Comparison of ENCODE assay signal across 24 cellular contexts in genomic region chr3:77191640-77192039, GRCh38.
"Had no signal": no experiment of that assay in that cellular context is flagged by ENCODE, and none has a peak within 500 bp of the region (broad histone marks: within the 10 kb centered on the region; RNA-seq: fewer than 3 reads in every experiment).

No MANE protein-coding gene starts in this region.

- H3K9ac ChIP-seq: parathyroid adenoma had no signal

- H3K9me3 ChIP-seq: breast epithelium, colonic mucosa, esophagus squamous epithelium, gastrocnemius medialis, right lobe of liver, tibial nerve had no signal

- H3K79me2 ChIP-seq: parathyroid adenoma had no signal

- H3K27ac ChIP-seq: breast epithelium, colonic mucosa, dorsolateral prefrontal cortex, esophagus squamous epithelium, gastrocnemius medialis, parathyroid adenoma, right lobe of liver, skin epidermis, tibial nerve had no signal

- ATAC-seq: activated T-cell treated with anti-CD3 and anti-CD28 coated beads, Interleukin-2, amount 50 U/mL, for 4 hours; effector memory CD8-positive, alpha-beta T cell; gastrocnemius medialis; left cardiac atrium; natural killer cell treated with Interleukin-12 subunit alpha and Interleukin-12 subunit beta and Interleukin-15 and Interleukin-18, amount 100 ng/mL, for 72 hours; right lobe of liver; stimulated activated effector memory CD8-positive, alpha-beta T cell treated with anti-CD3 and anti-CD28 coated beads, Interleukin-12 subunit alpha, Interleukin-12 subunit beta, amount 100 ng/mL, for 72 hours; stimulated activated naive CD8-positive, alpha-beta T cell treated with anti-CD3 and anti-CD28 coated beads, Interleukin-15, amount 100 ng/mL, for 72 hours had no signal

- DNase-seq: activated CD4-positive, alpha-beta T cell treated with anti-CD3 and anti-CD28 coated beads, Interleukin-2, amount 50 U/mL, for 4 hours; activated CD8-positive, alpha-beta memory T cell treated with anti-CD3 and anti-CD28 coated beads for 24 hours; activated CD8-positive, alpha-beta memory T cell treated with anti-CD3 and anti-CD28 coated beads, Interleukin-2, amount 50 U/mL, for 48 hours; activated naive CD4-positive, alpha-beta T cell treated with Interleukin-2 at 50 U/mL for 16 hours; activated naive CD8-positive, alpha-beta T cell treated with anti-CD3 and anti-CD28 coated beads for 36 hours; activated T-cell treated with anti-CD3 and anti-CD28 coated beads, Interleukin-2, amount 50 U/mL, for 4 hours; colonic mucosa; dorsolateral prefrontal cortex; effector memory CD8-positive, alpha-beta T cell; esophagus squamous epithelium; gastrocnemius medialis; head of caudate nucleus; left cardiac atrium; right lobe of liver; stimulated activated CD4-positive, alpha-beta T cell treated with anti-CD3 and anti-CD28 coated beads, Interleukin-1b, Interleukin-23, amount 100 ng/mL, for 48 hours; stimulated activated naive CD8-positive, alpha-beta T cell treated with anti-CD3 and anti-CD28 coated beads, Interleukin-15, amount 100 ng/mL, for 72 hours; T-helper 9 cell had no signal

- FAIRE-seq: islet of Langerhans had no signal

- H3K4me1 ChIP-seq: breast epithelium, colonic mucosa, esophagus squamous epithelium, gastrocnemius medialis, parathyroid adenoma had no signal

- H3K4me3 ChIP-seq: breast epithelium, colonic mucosa, dorsolateral prefrontal cortex, esophagus squamous epithelium, gastrocnemius medialis, right lobe of liver, skin epidermis, tibial nerve had no signal

- H3K27me3 ChIP-seq: breast epithelium, colonic mucosa, dorsolateral prefrontal cortex, esophagus squamous epithelium, gastrocnemius medialis, right lobe of liver, tibial nerve had no signal

- H2AFZ ChIP-seq: parathyroid adenoma had no signal

- H3K36me3 ChIP-seq: breast epithelium, colonic mucosa, esophagus squamous epithelium, gastrocnemius medialis, right lobe of liver, tibial nerve had no signal
